Comparison of ENCODE assay signal across 23 cellular contexts in genomic region chrX:136039968-136040367, GRCh38. TPM values are rescaled to one million over a fixed set of nuclear protein-coding genes. Genes with fewer than 3 reads are reported as not detected.
DNase-seq lines count a peak whose midpoint lies in the region; ATAC-seq and TF ChIP-seq lines count a peak whose summit lies in the region.
"Had no signal": no experiment of that assay in that cellular context is flagged by ENCODE, and none has a peak within 500 bp of the region (broad histone marks: within the 10 kb centered on the region; RNA-seq: fewer than 3 reads in every experiment).

No MANE protein-coding gene starts in this region.

- in situ Hi-C loops in IMR-90 (cut with MboI; ENCODE audit: low sequenced_read_pairs) = no loop called here

- no peak overlapping the region for H4K8ac ChIP-seq in IMR-90 (ENCODE audit: low read depth in 2 of 2, low read length in 2 of 2)

- TF ChIP-seq POLR2A in IMR-90 (IDR thresholded peaks at IDR 0.05; ENCODE audit: low read depth, low read length) = no peak

- H3K9ac ChIP-seq in IMR-90 (ENCODE audit: low read depth, low read length) (no peak overlapping the region), adipocyte (ENCODE audit: low read length) (no peak overlapping the region)

- H3K4ac ChIP-seq in IMR-90 (ENCODE audit: low read depth, low read length) = no peak overlapping the region

- no peaks in the 10 kb centered on the region for H3K4me1 ChIP-seq in IMR-90 (ENCODE audit: control insufficient read depth, insufficient read depth, low read length)
- H3K4me1 ChIP-seq in adipocyte (ENCODE audit: control insufficient read depth, insufficient read depth, low read length) = peaks cover 3% of the 10 kb centered on the region
- H3K4me1 ChIP-seq: Peyer's patch had no signal

- no peak overlapping the region for H2AK5ac ChIP-seq in IMR-90 (ENCODE audit: low read depth, low read length)

- POLR2A ChIA-PET in IMR-90 (lab: Charles Lee; ENCODE audit: unreplicated experiment) = no interaction called here
- POLR2A ChIA-PET in HEK293T (lab: Yijun Ruan, JAX) = interaction anchor here (1.0 to 1.1 kb wide), 2 partner anchors 11 to 123 kb away, joined by 3 read pairs; no protein-coding TSS in a partner anchor

- no peak overlapping the region; the same call in 1 of the 2 replicates for H3K14ac ChIP-seq in IMR-90 (replicated peaks; ENCODE audit: low read depth, low read length)

- no peak overlapping the region for H3K23ac ChIP-seq in IMR-90 (ENCODE audit: low read depth, low read length)

- H2AK9ac ChIP-seq in IMR-90 (replicated peaks; ENCODE audit: low read depth, low read length, poor library complexity) = no peak overlapping the region

- CTCF ChIA-PET in IMR-90 (lab: Yijun Ruan, JAX) = interaction anchor here (0.6 to 1.7 kb wide), 4 partner anchors 12 to 563 kb away, joined by 3 to 8 read pairs (median 3); no protein-coding TSS in a partner anchor
- CTCF ChIA-PET in HEK293T (lab: Yijun Ruan, JAX) = interaction anchor here (0.8 to 1.2 kb wide), 2 partner anchors 12 to 169 kb away, joined by 3 to 5 read pairs; no protein-coding TSS in a partner anchor

- H3K9me1 ChIP-seq in IMR-90 (ENCODE audit: insufficient read depth, low read length) = peaks cover 5% of the 10 kb centered on the region; the same call in 1 of the 2 replicates

- BruUV-seq in IMR-90 (replicated peaks; lab: Mats Ljungman, UMichigan) = no TSS peak

- H2BK20ac ChIP-seq in IMR-90 (ENCODE audit: low read depth, low read length) = 0 out of 2 replicates have a peak overlapping the region, but pooled peaks have one; percentile 25

- H3K27me3 ChIP-seq in IMR-90 (ENCODE audit: control insufficient read depth, insufficient read depth, low read length) (peaks cover 5% of the 10 kb centered on the region; the same call in 1 of the 2 replicates), adipocyte (replicated peaks; ENCODE audit: control insufficient read depth, insufficient read depth, low read length) (peaks cover 37% of the 10 kb centered on the region)
- H3K27me3 ChIP-seq: Peyer's patch had no signal

- no peak overlapping the region for H4K5ac ChIP-seq in IMR-90 (ENCODE audit: low read depth, low read length)

- no peak overlapping the region for H3K18ac ChIP-seq in IMR-90 (ENCODE audit: low read depth, low read length)

- no peak overlapping the region for H2BK120ac ChIP-seq in IMR-90 (ENCODE audit: low read depth, low read length)

- no peak overlapping the region for H3K4me3 ChIP-seq in IMR-90 (ENCODE audit: insufficient read depth, low read depth, low read length)
- no peak overlapping the region for H3K4me3 ChIP-seq in adipocyte (ENCODE audit: low read length)
- H3K4me3 ChIP-seq in fibroblast of villous mesenchyme (ENCODE audit: low read depth, low read length) = no peak overlapping the region
- H3K4me3 ChIP-seq: GM12878, K562, Peyer's patch had no signal

- no peak for DNase-seq in IMR-90
- DNase-seq in adipocyte (ENCODE audit: low read depth) = peak; percentile 35
- peak; percentile 28 for DNase-seq in fibroblast of villous mesenchyme (ENCODE audit: low read depth)
- DNase-seq in HEK293T (ENCODE audit: extremely low spot score) = no peak
- no peak for DNase-seq in SHP77 (lab: John Stamatoyannopoulos, UW)
- DNase-seq in effector CD8-positive, alpha-beta T cell (lab: John Stamatoyannopoulos, UW) = no peak
- DNase-seq: CD4-positive, CD25-positive, alpha-beta regulatory T cell; COR-L47; DMS 273 treated with DMSO at 0.1 percent for 48 hours; DMS79 treated with DMSO at 0.1 percent for 48 hours; H9; NCI-H1092 treated with DMSO at 0.1 percent for 48 hours; NCI-H1436 treated with DMSO at 0.1 percent for 48 hours; NCI-H2029; NCI-H2227 treated with DMSO at 0.1 percent for 48 hours; NCI-H510A treated with DMSO at 0.1 percent for 48 hours; NCI-H774; Peyer's patch; SW 1271 had no signal

- TF ChIP-seq RAD21 in IMR-90 (IDR thresholded peaks at IDR 0.05; ENCODE audit: low read length) = no peak

- no peak overlapping the region for H2BK5ac ChIP-seq in IMR-90 (ENCODE audit: low read depth, low read length, poor library complexity, severe bottlenecking)

- no CpG with 5 or more reads among the region's 7 CpGs for WGBS in IMR-90 (ENCODE audit: extremely low coverage in 2 of 2, insufficient read length in 1 of 2), 2 experiments

- H3K79me1 ChIP-seq in IMR-90 (ENCODE audit: low read depth in 1 of 2, low read length in 2 of 2) = no peaks in the 10 kb centered on the region

- ATAC-seq in IMR-90 (ENCODE audit: low read depth) = peak; percentile 44; the same call in 1 of the 2 replicates
- ATAC-seq in GM18511 (IDR thresholded peaks at IDR 0.05; ENCODE audit: unreplicated experiment) = no peak
- ATAC-seq: GM12878, K562, Right ventricle myocardium inferior had no signal

- dilution Hi-C loops in IMR-90 (cut with HindIII; ENCODE audit: low sequenced_read_pairs, unreplicated experiment) = no loop called here

- H2AFZ ChIP-seq in IMR-90 (replicated peaks; ENCODE audit: low read length, poor library complexity) = no peak overlapping the region

- no peaks in the 10 kb centered on the region for H3K36me3 ChIP-seq in IMR-90 (ENCODE audit: control insufficient read depth, insufficient read depth, low read length)
- H3K36me3 ChIP-seq in adipocyte (ENCODE audit: control insufficient read depth, insufficient read depth, low read length, severe bottlenecking) = peaks cover 13% of the 10 kb centered on the region
- H3K36me3 ChIP-seq: Peyer's patch had no signal

- H3K9me3 ChIP-seq in IMR-90 (ENCODE audit: control insufficient read depth, insufficient read depth, low read length) (no peaks in the 10 kb centered on the region), adipocyte (ENCODE audit: control insufficient read depth, low read length) (no peaks in the 10 kb centered on the region)
- H3K9me3 ChIP-seq: Peyer's patch had no signal

- H3K27ac ChIP-seq in IMR-90 (ENCODE audit: insufficient read depth, low read length) = no peak overlapping the region
- H3K27ac ChIP-seq: Peyer's patch had no signal

- H2BK15ac ChIP-seq in IMR-90 (ENCODE audit: low read depth, low read length) = no peak overlapping the region; the same call in 2 of the 3 replicates

- intact Hi-C loops in IMR-90 (cut with micrococcal nuclease) = no loop called here

- no peak for TF ChIP-seq CTCF in IMR-90 (conservative IDR thresholded peaks at IDR 0.05; ENCODE audit: low read depth, low read length)
- no peak for TF ChIP-seq CTCF in fibroblast of villous mesenchyme (IDR thresholded peaks at IDR 0.05; ENCODE audit: insufficient read depth, low read depth, low read length)

- H3K4me2 ChIP-seq in IMR-90 (ENCODE audit: low read depth, low read length) = no peak overlapping the region

- H4K20me1 ChIP-seq in IMR-90 (ENCODE audit: insufficient read depth, low read length) = no peaks in the 10 kb centered on the region

- no peak overlapping the region for H3K56ac ChIP-seq in IMR-90 (ENCODE audit: extremely low read depth, insufficient read depth, low read length)

- no peak overlapping the region for H4K91ac ChIP-seq in IMR-90 (ENCODE audit: insufficient read depth, low read depth, low read length)

TF ChIP-seq in IMR-90, 13 proteins besides CTCF, POLR2A, EP300 and RAD21 (continues in another document):
- TF ChIP-seq MAZ (IDR thresholded peaks at IDR 0.05; ENCODE audit: borderline replicate concordance, low read depth, low read length) (no peak), MXI1 (IDR thresholded peaks at IDR 0.05; ENCODE audit: borderline replicate concordance, low read depth, low read length) (no peak), MAFK (IDR thresholded peaks at IDR 0.05; ENCODE audit: low read depth, low read length) (no peak), RFX5 (IDR thresholded peaks at IDR 0.05; ENCODE audit: low read depth, low read length) (no peak)
- TF ChIP-seq, protein P1, sequence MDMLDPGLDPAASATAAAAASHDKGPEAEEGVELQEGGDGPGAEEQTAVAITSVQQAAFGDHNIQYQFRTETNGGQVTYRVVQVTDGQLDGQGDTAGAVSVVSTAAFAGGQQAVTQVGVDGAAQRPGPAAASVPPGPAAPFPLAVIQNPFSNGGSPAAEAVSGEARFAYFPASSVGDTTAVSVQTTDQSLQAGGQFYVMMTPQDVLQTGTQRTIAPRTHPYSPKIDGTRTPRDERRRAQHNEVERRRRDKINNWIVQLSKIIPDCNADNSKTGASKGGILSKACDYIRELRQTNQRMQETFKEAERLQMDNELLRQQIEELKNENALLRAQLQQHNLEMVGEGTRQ (IDR thresholded peaks at IDR 0.05; ENCODE audit: low read depth, low read length) = no peak

TF ChIP-seq in HEK293T, 16 proteins besides CTCF, POLR2A, EP300 and RAD21:
- no peak for TF ChIP-seq HDGF (IDR thresholded peaks at IDR 0.05; ENCODE audit: borderline replicate concordance)
- no peak for TF ChIP-seq CTBP1 (IDR thresholded peaks at IDR 0.05; ENCODE audit: borderline replicate concordance)
- no peak for TF ChIP-seq NFRKB (IDR thresholded peaks at IDR 0.05)
- no peak for TF ChIP-seq FOXM1 (IDR thresholded peaks at IDR 0.05; ENCODE audit: borderline replicate concordance)
- no peak for TF ChIP-seq BHLHE40 (IDR thresholded peaks at IDR 0.05; ENCODE audit: borderline replicate concordance)

RNA-seq across cellular contexts. Expression of gene SLC9A6, which starts 54.7 kb away (rescaled TPM):
- total RNA-seq in IMR-90 (2012; rRNA removed) (19.0 and 25.0 TPM in 2 replicates), fibroblast of villous mesenchyme (18.0 and 28.5 TPM in 2 replicates)
- 5.2 and 6.9 TPM in 2 replicates for polyA plus RNA-seq in IMR-90 (2012; rRNA removed)
- polyA plus RNA-seq in IMR-90 (2012; cell fraction: cytosol; rRNA removed) = 2.6 and 3.3 TPM in 2 replicates
- 2.4 and 7.3 TPM in 2 replicates for polyA plus RNA-seq in IMR-90 (2012; cell fraction: nucleus; rRNA removed; ENCODE audit: low replicate concordance)

Comparison
In these comparisons a context has a peak if more than half of its experiments do, and no peak if none do; other contexts are left out.
1. DNase-seq: peak in adipocyte (single experiment) and fibroblast of villous mesenchyme (single experiment); none in IMR-90 (single experiment), HEK293T (single experiment), SHP77 (0 of 2) and effector CD8-positive, alpha-beta T cell (single experiment).